In the genomic region with DNA sequence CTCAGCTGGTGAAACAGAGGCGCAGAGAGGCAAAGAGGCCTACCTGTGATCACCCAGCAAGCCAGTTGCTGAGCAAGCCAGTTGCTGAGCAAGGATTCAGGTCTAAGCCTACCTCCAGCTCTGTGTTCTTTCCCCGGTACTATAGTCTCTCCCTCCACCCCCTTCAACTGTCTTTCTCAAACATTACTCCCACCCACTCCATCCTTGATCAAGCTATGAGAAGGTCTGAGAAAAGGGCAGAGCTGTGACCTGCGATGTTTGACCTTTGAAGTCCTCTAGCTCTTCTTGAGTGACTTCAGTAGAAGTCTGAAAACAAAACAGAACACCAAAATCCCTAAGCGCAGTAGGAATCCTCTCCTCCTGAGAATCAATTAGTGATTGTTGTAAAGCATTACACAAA, we compare ENCODE assay signal across 19 cellular contexts.
A peak's percentile ranks its signal among the peaks of the same experiment; 100 is the strongest.
DNase-seq lines count a peak whose midpoint lies in the region; ATAC-seq and TF ChIP-seq lines count a peak whose summit lies in the region.
"Had no signal": no experiment of that assay in that cellular context is flagged by ENCODE, and none has a peak within 500 bp of the region (broad histone marks: within the 10 kb centered on the region; RNA-seq: fewer than 3 reads in every experiment).

No MANE protein-coding gene starts in this region.

- no peaks in the 10 kb centered on the region for H3K9me3 ChIP-seq in Karpas-422 (ENCODE audit: low read length)
- H3K9me3 ChIP-seq in neural progenitor cell (ENCODE audit: low read depth): no peaks in the 10 kb centered on the region
- H3K9me3 ChIP-seq in gastrocnemius medialis: no peaks in the 10 kb centered on the region

- CTCF ChIA-PET in activated CD8-positive, alpha-beta T cell treated with anti-CD3 and anti-CD28 coated beads for 36 hours (lab: Charles Lee): interaction anchor here (1.7 kb wide), 1 partner anchor 8 kb away, joined by 6 read pairs; no protein-coding TSS in a partner anchor

- no peaks in the 10 kb centered on the region for H3F3A ChIP-seq in neural progenitor cell (ENCODE audit: low read depth)

- in situ Hi-C loops in gastrocnemius medialis (cut with MboI; ENCODE audit: low sequenced_read_pairs in 4 of 4): loop anchor here in 1 of 4 donors (25.0 kb wide), 1 partner anchor 671 kb away; a partner anchor contains a TSS

- no peak for TF ChIP-seq CTCF in activated CD8-positive, alpha-beta T cell treated with anti-CD3 and anti-CD28 coated beads for 36 hours (IDR thresholded peaks at IDR 0.05)
- TF ChIP-seq CTCF in neural progenitor cell (IDR thresholded peaks at IDR 0.05) (no peak), gastrocnemius medialis (IDR thresholded peaks at IDR 0.05 in 4 of 5, conservative IDR thresholded peaks at IDR 0.05 in 1 of 5) (no peak)

- no peak overlapping the region for H3K27ac Mint-ChIP-seq in activated CD8-positive, alpha-beta T cell treated with anti-CD3 and anti-CD28 coated beads for 36 hours
- H3K27ac Mint-ChIP-seq in neural progenitor cell: no peak overlapping the region
- H3K27ac Mint-ChIP-seq: CD4-positive, CD25-positive, alpha-beta regulatory T cell had no signal

- peaks cover 17% of the 10 kb centered on the region for H3K4me1 ChIP-seq in Karpas-422 (ENCODE audit: low read length)
- peaks cover 8% of the 10 kb centered on the region for H3K4me1 ChIP-seq in neural progenitor cell
- H3K4me1 ChIP-seq in gastrocnemius medialis: no peaks in the 10 kb centered on the region
- H3K4me1 ChIP-seq: BE2C had no signal

- POLR2A ChIA-PET in activated CD8-positive, alpha-beta T cell treated with anti-CD3 and anti-CD28 coated beads for 36 hours (lab: Charles Lee): no interaction called here

- H3K27me3 Mint-ChIP-seq in activated CD8-positive, alpha-beta T cell treated with anti-CD3 and anti-CD28 coated beads for 36 hours: no peaks in the 10 kb centered on the region
- peaks cover 2% of the 10 kb centered on the region for H3K27me3 Mint-ChIP-seq in neural progenitor cell (ENCODE audit: insufficient read depth, low read depth)
- H3K27me3 Mint-ChIP-seq: CD8-positive, alpha-beta memory T cell had no signal

- no peak for TF ChIP-seq POLR2A in gastrocnemius medialis (IDR thresholded peaks at IDR 0.05)

- H3K27me3 ChIP-seq in Karpas-422 (ENCODE audit: low read length): no peaks in the 10 kb centered on the region
- H3K27me3 ChIP-seq in neural progenitor cell: no peaks in the 10 kb centered on the region
- no peaks in the 10 kb centered on the region for H3K27me3 ChIP-seq in gastrocnemius medialis
- H3K27me3 ChIP-seq: BE2C had no signal

- peak overlapping the region; percentile 82; the same call in 1 of the 2 replicates for H2AFZ ChIP-seq in Karpas-422 (ENCODE audit: low read length)
- peak overlapping the region; percentile 17 for H2AFZ ChIP-seq in neural progenitor cell (replicated peaks)
- H2AFZ ChIP-seq: GM23248 had no signal

- H3K4me3 Mint-ChIP-seq in activated CD8-positive, alpha-beta T cell treated with anti-CD3 and anti-CD28 coated beads for 36 hours: no peak overlapping the region
- no peak overlapping the region for H3K4me3 Mint-ChIP-seq in neural progenitor cell
- H3K4me3 Mint-ChIP-seq: CD4-positive, CD25-positive, alpha-beta regulatory T cell; CD8-positive, alpha-beta memory T cell had no signal

- H3K4me2 ChIP-seq in Karpas-422 (ENCODE audit: low read depth, low read length, poor library complexity, severe bottlenecking) (peak overlapping the region; percentile 50), neural progenitor cell (no peak overlapping the region)

- H3K4me1 Mint-ChIP-seq in activated CD8-positive, alpha-beta T cell treated with anti-CD3 and anti-CD28 coated beads for 36 hours (ENCODE audit: low read depth): peaks cover 2% of the 10 kb centered on the region
- H3K4me1 Mint-ChIP-seq in neural progenitor cell: peaks cover 12% of the 10 kb centered on the region
- H3K4me1 Mint-ChIP-seq: CD4-positive, CD25-positive, alpha-beta regulatory T cell; CD8-positive, alpha-beta memory T cell had no signal

- no peaks in the 10 kb centered on the region for H3K9me2 ChIP-seq in Karpas-422 (replicated peaks; ENCODE audit: insufficient read depth, low read length)

- H3K9ac ChIP-seq in Karpas-422 (ENCODE audit: low read length): no peak overlapping the region; the same call in 1 of the 2 replicates
- no peak overlapping the region for H3K9ac ChIP-seq in neural progenitor cell
- H3K9ac ChIP-seq: GM23248 had no signal

- peak; percentile 24 for ATAC-seq in activated CD8-positive, alpha-beta T cell treated with anti-CD3 and anti-CD28 coated beads for 36 hours
- no peak for ATAC-seq in gastrocnemius medialis
- ATAC-seq: GM12878 had no signal

- H3K36me3 Mint-ChIP-seq in activated CD8-positive, alpha-beta T cell treated with anti-CD3 and anti-CD28 coated beads for 36 hours (ENCODE audit: low read depth): no peaks in the 10 kb centered on the region
- H3K36me3 Mint-ChIP-seq in neural progenitor cell: no peaks in the 10 kb centered on the region
- H3K36me3 Mint-ChIP-seq: CD4-positive, CD25-positive, alpha-beta regulatory T cell; CD8-positive, alpha-beta memory T cell had no signal

- no peaks in the 10 kb centered on the region for H3K9me3 Mint-ChIP-seq in activated CD8-positive, alpha-beta T cell treated with anti-CD3 and anti-CD28 coated beads for 36 hours
- H3K9me3 Mint-ChIP-seq in neural progenitor cell: no peaks in the 10 kb centered on the region
- H3K9me3 Mint-ChIP-seq: CD8-positive, alpha-beta memory T cell had no signal

- H3K79me2 ChIP-seq in Karpas-422 (ENCODE audit: low read length): no peaks in the 10 kb centered on the region
- no peaks in the 10 kb centered on the region for H3K79me2 ChIP-seq in neural progenitor cell (ENCODE audit: low read depth)

- H3K36me3 ChIP-seq in Karpas-422 (ENCODE audit: insufficient read depth, low read length) (no peaks in the 10 kb centered on the region), neural progenitor cell (no peaks in the 10 kb centered on the region), gastrocnemius medialis (no peaks in the 10 kb centered on the region)
- H3K36me3 ChIP-seq: BE2C had no signal

- H3K4me3 ChIP-seq in Karpas-422 (ENCODE audit: low read length) (no peak overlapping the region), neural progenitor cell (no peak overlapping the region), gastrocnemius medialis (no peak overlapping the region)
- H3K4me3 ChIP-seq: GM12878, GM23248 had no signal

- intact Hi-C loops in activated CD8-positive, alpha-beta T cell treated with anti-CD3 and anti-CD28 coated beads for 36 hours (cut with micrococcal nuclease): no loop called here
- intact Hi-C loops in gastrocnemius medialis (cut with DNase I; ENCODE audit: low total_unique reads): no loop called here

- DNase-seq in Karpas-422: no peak
- no peak for DNase-seq in activated CD8-positive, alpha-beta T cell treated with anti-CD3 and anti-CD28 coated beads for 36 hours
- DNase-seq in neural progenitor cell (ENCODE audit: low spot score): no peak
- no peak for DNase-seq in NCI-H1436 treated with DMSO at 0.1 percent for 48 hours (lab: John Stamatoyannopoulos, UW)
- no peak for DNase-seq in gastrocnemius medialis
- no peak for DNase-seq in stimulated activated CD4-positive, alpha-beta T cell treated with anti-CD3 and anti-CD28 coated beads, Interleukin-15, amount 100 ng/mL, for 24 hours
- DNase-seq: ACHN; BE2C; C1 segment of cervical spinal cord; CD4-positive, CD25-positive, alpha-beta regulatory T cell; CD8-positive, alpha-beta memory T cell; COR-L47; DMS 273 treated with DMSO at 0.1 percent for 48 hours; DMS53; DND-41; EL; GM23248; HCEC 1CT had no signal

- H4K20me1 ChIP-seq in Karpas-422 (ENCODE audit: insufficient read depth, low read depth, low read length) (no peaks in the 10 kb centered on the region), neural progenitor cell (ENCODE audit: low read depth) (no peaks in the 10 kb centered on the region)

- H3K27ac ChIP-seq in Karpas-422 (ENCODE audit: low read length) (no peak overlapping the region), neural progenitor cell (no peak overlapping the region), gastrocnemius medialis (no peak overlapping the region)
- H3K27ac ChIP-seq: GM23248 had no signal
